ENCODE assay signal across 30 cellular contexts in the genomic region with DNA sequence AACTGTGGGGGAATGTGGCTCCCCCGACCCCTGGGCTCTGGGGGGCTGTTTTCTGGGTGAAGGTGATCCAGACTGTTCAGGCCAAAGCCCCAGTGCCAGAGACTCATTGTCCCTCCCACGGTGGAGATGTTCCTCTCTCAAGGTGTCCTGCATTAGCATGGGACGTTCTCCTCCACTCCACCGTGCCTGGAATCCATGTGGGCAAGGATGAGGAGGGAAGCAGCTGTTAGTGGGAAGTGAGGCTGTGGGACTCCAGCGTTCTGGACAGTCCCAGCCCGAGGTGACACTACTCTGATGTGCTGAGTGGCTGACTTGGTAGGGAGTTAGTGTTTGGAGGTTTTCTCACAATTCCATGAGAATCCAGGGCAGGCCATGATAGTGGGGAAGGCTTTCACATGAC. TPM values are rescaled to one million over a fixed set of nuclear protein-coding genes. Genes with fewer than 3 reads are reported as not detected.
"Had no signal": no experiment of that assay in that cellular context is flagged by ENCODE, and none has a peak within 500 bp of the region (broad histone marks: within the 10 kb centered on the region; RNA-seq: fewer than 3 reads in every experiment).

No MANE protein-coding gene starts in this region.

- H3K9me3 ChIP-seq: mucosa of descending colon, neutrophil, right lobe of liver, suprapubic skin, tibial artery had no signal

- H3K4me3 ChIP-seq: esophagus muscularis mucosa, heart left ventricle, left lung, lung, mucosa of descending colon, right lobe of liver, skin epidermis, stomach, suprapubic skin, tibial artery had no signal

- H3K27ac ChIP-seq: esophagus muscularis mucosa, foreskin keratinocyte, heart left ventricle, left lung, neutrophil, right lobe of liver, skin epidermis, stomach, suprapubic skin, tibial artery, WERI-Rb-1 had no signal

- H3K4me1 ChIP-seq: esophagus muscularis mucosa, foreskin keratinocyte, heart left ventricle, left lung, right lobe of liver, stomach, suprapubic skin, tibial artery had no signal

- ATAC-seq: activated naive CD8-positive, alpha-beta T cell treated with anti-CD3 and anti-CD28 coated beads, Interleukin-2, amount 50 U/mL, for 24 hours; heart left ventricle; mucosa of descending colon; stimulated activated effector memory CD8-positive, alpha-beta T cell treated with anti-CD3 and anti-CD28 coated beads, Interleukin-12 subunit alpha, Interleukin-12 subunit beta, amount 100 ng/mL, for 72 hours had no signal

- H3K36me3 ChIP-seq: esophagus muscularis mucosa, heart left ventricle, left lung, neutrophil, right lobe of liver, stomach, suprapubic skin, tibial artery, WERI-Rb-1 had no signal

- H3K27me3 ChIP-seq: foreskin keratinocyte, heart left ventricle, left lung, neutrophil, right lobe of liver, suprapubic skin had no signal

- FAIRE-seq: TTC549 had no signal

- DNase-seq: activated CD4-positive, alpha-beta memory T cell treated with anti-CD3 and anti-CD28 coated beads, Interleukin-2, amount 10 ng/mL, durations not matched to agents 7 days and 5 days; activated CD4-positive, alpha-beta T cell treated with anti-CD3 and anti-CD28 coated beads, Interleukin-2, amount 10 ng/mL, durations not matched to agents 7 days and 5 days; activated CD4-positive, CD25-positive, alpha-beta regulatory T cell treated with anti-CD3 and anti-CD28 coated beads, Interleukin-2, amount 50 U/mL, for 72 hours; activated CD8-positive, alpha-beta memory T cell treated with anti-CD3 and anti-CD28 coated beads, Interleukin-2, amount 50 U/mL, for 48 hours; activated naive CD8-positive, alpha-beta T cell treated with anti-CD3 and anti-CD28 coated beads, Interleukin-2, amount 50 U/mL, for 24 hours; activated T-cell treated with anti-CD3 and anti-CD28 coated beads, Interleukin-2, amount 50 U/mL, for 24 hours; amygdala; central memory CD4-positive, alpha-beta T cell; foreskin keratinocyte; heart left ventricle; kidney glomerular epithelial cell; left lung; mesendoderm; mucosa of descending colon; right lobe of liver; stimulated activated CD4-positive, alpha-beta T cell treated with anti-CD3 and anti-CD28 coated beads, Interleukin-4, amount 100 ng/mL, for 24 hours; stomach; SW 1271; T-helper 9 cell; tibial artery; WERI-Rb-1 had no signal

RNA-seq across cellular contexts. Expression of a gene that starts 31.4 kb away (rescaled TPM):
- total RNA-seq: foreskin keratinocyte, osteocyte, progenitor cell of endocrine pancreas had no signal
- polyA plus RNA-seq: foreskin keratinocyte had no signal
